Comparison of ENCODE assay signal across 1 cellular context in the genomic region with DNA sequence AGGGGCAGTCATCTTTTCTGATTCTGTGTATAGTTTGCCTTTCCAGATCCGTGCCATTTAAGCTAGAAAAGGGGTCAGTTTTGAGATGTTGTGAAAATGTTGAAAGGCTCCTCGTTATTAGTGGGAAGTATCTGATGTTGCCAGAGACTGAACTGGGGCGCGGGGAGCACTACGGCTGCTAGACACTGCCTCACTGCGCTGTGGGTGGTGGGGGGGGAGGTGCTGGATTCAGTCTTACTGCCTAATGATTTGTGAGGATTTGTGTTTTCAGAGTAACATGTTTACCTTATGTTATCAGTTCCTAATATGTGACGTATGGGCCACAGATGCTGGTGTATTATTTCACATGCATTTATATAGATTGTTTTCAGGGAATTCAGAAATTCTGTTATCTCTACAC.
TF ChIP-seq lines count a peak whose summit lies in the region.
"Not testable (repeated sequence)": the region's sequence is repeated elsewhere in the genome, so short reads cannot be mapped to it uniquely, and the experiment has no call there.

No MANE protein-coding gene starts in this region.

TF ChIP-seq in K562, 482 proteins besides CTCF, POLR2A, EP300 and RAD21:
- TF ChIP-seq, protein P1, sequence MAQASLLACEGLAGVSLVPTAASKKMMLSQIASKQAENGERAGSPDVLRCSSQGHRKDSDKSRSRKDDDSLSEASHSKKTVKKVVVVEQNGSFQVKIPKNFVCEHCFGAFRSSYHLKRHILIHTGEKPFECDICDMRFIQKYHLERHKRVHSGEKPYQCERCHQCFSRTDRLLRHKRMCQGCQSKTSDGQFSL (CRISPR knock-in tag; IDR thresholded peaks at IDR 0.05): 0 out of 2 replicates have a peak, but pooled peaks have one; percentile 31
- TF ChIP-seq, protein P1 (tag; IDR thresholded peaks at IDR 0.05): not testable (repeated sequence)
